11 cellular contexts compared by ENCODE assay signal in the genomic region with DNA sequence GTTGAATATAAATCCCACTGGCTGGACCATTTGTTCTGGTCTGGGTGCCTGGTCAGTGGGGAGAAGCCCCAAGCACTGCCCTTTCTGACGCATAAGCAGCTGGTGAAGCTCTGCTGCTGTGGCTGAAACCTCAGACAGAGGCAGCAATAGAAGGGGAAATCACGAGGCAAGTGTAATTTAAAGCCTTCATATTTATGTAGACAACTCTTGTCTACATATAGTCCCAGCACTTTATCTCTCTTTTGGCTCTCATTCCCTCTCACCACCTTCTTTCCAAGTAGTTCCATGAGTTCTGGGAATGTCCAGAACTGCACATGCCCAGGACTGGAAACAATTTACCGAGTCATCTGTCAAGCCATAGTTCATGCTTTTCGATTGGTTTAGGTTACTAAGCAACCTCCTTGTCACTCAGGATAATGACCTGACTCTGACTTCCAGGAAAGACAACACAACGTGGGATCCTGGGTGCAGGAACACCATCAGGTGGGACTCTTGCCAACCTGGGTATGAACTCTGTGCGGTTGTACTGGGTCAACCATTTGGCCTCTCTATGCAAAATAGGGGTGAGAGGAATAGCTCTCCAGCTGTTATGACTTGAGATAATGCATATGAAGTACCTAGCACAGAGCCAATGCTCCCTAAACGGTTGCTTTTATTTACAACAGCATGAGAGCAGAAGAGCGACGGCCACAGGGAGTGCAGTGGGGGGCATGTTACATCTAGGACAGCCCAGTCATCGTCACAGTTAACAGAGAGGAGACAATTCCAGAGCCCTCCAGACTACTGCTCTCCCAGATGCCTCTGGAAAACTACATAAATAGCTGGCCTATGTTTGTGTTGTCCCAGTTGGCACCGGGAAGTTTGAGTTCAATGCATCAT.
DNase-seq lines count a peak whose midpoint lies in the region; ATAC-seq and TF ChIP-seq lines count a peak whose summit lies in the region.
"Had no signal": no experiment of that assay in that cellular context is flagged by ENCODE, and none has a peak within 500 bp of the region (broad histone marks: within the 10 kb centered on the region; RNA-seq: fewer than 3 reads in every experiment).

No MANE protein-coding gene starts in this region.

- no peak overlapping the region for H3K18ac ChIP-seq in trophoblast cell (ENCODE audit: low read length)

- peaks cover 0 to 36% (median 0%) of the 10 kb centered on the region in 3 donors for H3K4me1 ChIP-seq in esophagus squamous epithelium
- H3K4me1 ChIP-seq in trophoblast cell (ENCODE audit: control insufficient read depth in 1 of 2, insufficient read depth in 2 of 2, low read length in 2 of 2) = peaks cover 13 to 20% of the 10 kb centered on the region in 2 experiments
- H3K4me1 ChIP-seq: prostate gland had no signal

- H4K91ac ChIP-seq in trophoblast cell (ENCODE audit: low read depth, low read length) = no peak overlapping the region

- H3K23ac ChIP-seq in trophoblast cell (ENCODE audit: low read length) = no peak overlapping the region

- H3K36me3 ChIP-seq in esophagus squamous epithelium (no peaks in the 10 kb centered on the region), trophoblast cell (ENCODE audit: control insufficient read depth in 1 of 2, insufficient read depth in 2 of 2, low read length in 2 of 2) (no peaks in the 10 kb centered on the region)
- H3K36me3 ChIP-seq: prostate gland, upper lobe of right lung had no signal

- H2BK12ac ChIP-seq in trophoblast cell (ENCODE audit: low read length) = peak overlapping the region; percentile 51

- WGBS in esophagus squamous epithelium, 2 donors = 75 to 80% methylated on average over 9 to 11 of the region's 11 CpGs
- WGBS in trophoblast cell (ENCODE audit: extremely low coverage, insufficient coverage, insufficient read length) = no CpG with 5 or more reads among the region's 11 CpGs

- TF ChIP-seq CTCF in esophagus squamous epithelium (IDR thresholded peaks at IDR 0.05) = no peak

- peaks cover 26% of the 10 kb centered on the region for H3K79me1 ChIP-seq in trophoblast cell (ENCODE audit: low read length)

- no peak overlapping the region for H3K14ac ChIP-seq in trophoblast cell (ENCODE audit: low read length)

- peaks cover 7% of the 10 kb centered on the region for H3K79me2 ChIP-seq in trophoblast cell (ENCODE audit: control insufficient read depth, insufficient read depth, low read length, poor library complexity)

- no peak overlapping the region for H2BK5ac ChIP-seq in trophoblast cell (ENCODE audit: low read depth, low read length, poor library complexity)

- no peak overlapping the region for H2BK120ac ChIP-seq in trophoblast cell (ENCODE audit: insufficient read depth, low read length, poor library complexity)

- ATAC-seq in GM19025 (IDR thresholded peaks at IDR 0.05; ENCODE audit: low read depth, unreplicated experiment) (peak; percentile 79), HG03432 (IDR thresholded peaks at IDR 0.05; ENCODE audit: unreplicated experiment) (peak; percentile 77)
- ATAC-seq: upper lobe of right lung had no signal

- H3K4ac ChIP-seq in trophoblast cell (ENCODE audit: low read depth, low read length) = no peak overlapping the region

- DNase-seq in esophagus squamous epithelium (lab: John Stamatoyannopoulos, UW) (no peak), trophoblast cell (no peak), SW480 (ENCODE audit: low spot score) (no peak), NCI-H1105 (lab: John Stamatoyannopoulos, UW) (no peak)
- no peak for DNase-seq in activated effector memory CD4-positive, alpha-beta T cell treated with anti-CD3 and anti-CD28 coated beads, Interleukin-2, amount 50 U/mL, for 16 hours
- DNase-seq: activated CD4-positive, alpha-beta memory T cell treated with anti-CD3 and anti-CD28 coated beads for 36 hours; Calu3; upper lobe of right lung had no signal

- H3K9me3 ChIP-seq in esophagus squamous epithelium (no peaks in the 10 kb centered on the region), trophoblast cell (ENCODE audit: insufficient read depth, low read depth, low read length) (no peaks in the 10 kb centered on the region)
- H3K9me3 ChIP-seq: prostate gland, upper lobe of right lung had no signal

- no peak overlapping the region for H2AFZ ChIP-seq in trophoblast cell (ENCODE audit: insufficient read depth, low read length, poor library complexity)

- peak overlapping the region; percentile 16 for H2AK5ac ChIP-seq in trophoblast cell (ENCODE audit: low read length)

- H3K27me3 ChIP-seq in esophagus squamous epithelium (peaks cover 0 to 47% (median 0%) of the 10 kb centered on the region in 4 donors), trophoblast cell (ENCODE audit: insufficient read depth, low read length) (no peaks in the 10 kb centered on the region)
- H3K27me3 ChIP-seq: upper lobe of right lung had no signal

- H3K4me2 ChIP-seq in trophoblast cell (ENCODE audit: low read length) = no peak overlapping the region

- H3K27ac ChIP-seq in esophagus squamous epithelium (peak overlapping the region in 3 of 4 donors; percentile 7 to 48 (median 12)), trophoblast cell (ENCODE audit: low read depth, low read length) (no peak overlapping the region)
- H3K27ac ChIP-seq: prostate gland, upper lobe of right lung had no signal

- H3K4me3 ChIP-seq in esophagus squamous epithelium (no peak overlapping the region), trophoblast cell (ENCODE audit: low read depth, low read length) (no peak overlapping the region)
- H3K4me3 ChIP-seq: prostate gland, upper lobe of right lung had no signal

- H4K12ac ChIP-seq in trophoblast cell (ENCODE audit: low read depth, low read length) = no peak overlapping the region

- H3K9ac ChIP-seq in trophoblast cell (ENCODE audit: low read length) = no peak overlapping the region

- no peak for TF ChIP-seq POLR2A in esophagus squamous epithelium (IDR thresholded peaks at IDR 0.05)

- intact Hi-C loops in esophagus squamous epithelium (cut with DNase I) = no loop called here

- no peak overlapping the region for H4K8ac ChIP-seq in trophoblast cell (ENCODE audit: low read depth, low read length)
